Comparison of ENCODE assay signal across 8 cellular contexts in the genomic region with DNA sequence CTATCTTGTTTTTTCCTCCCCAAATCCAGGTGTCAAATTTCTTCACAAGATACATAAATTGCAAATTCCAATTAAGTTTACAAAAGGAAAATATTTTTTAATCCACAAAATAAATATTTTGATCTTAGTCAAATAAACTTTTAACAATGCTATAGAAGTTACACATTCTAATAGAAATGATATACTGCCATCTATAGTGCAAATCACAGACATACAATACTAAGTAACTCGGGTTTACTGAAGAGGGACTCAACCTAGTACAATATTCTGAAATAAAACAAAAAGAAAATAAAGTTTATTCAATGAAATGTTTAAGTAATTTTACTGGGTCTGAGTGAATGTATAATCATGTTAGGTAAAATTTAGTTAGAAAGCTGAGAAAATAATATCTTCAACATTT.
A peak's percentile ranks its signal among the peaks of the same experiment; 100 is the strongest.
DNase-seq lines count a peak whose midpoint lies in the region; ATAC-seq, FAIRE-seq and TF ChIP-seq lines count a peak whose summit lies in the region.
"Not testable (repeated sequence)": the region's sequence is repeated elsewhere in the genome, so short reads cannot be mapped to it uniquely, and the experiment has no call there.

No MANE protein-coding gene starts in this region.

- H3K4me1 ChIP-seq in GM23248 (ENCODE audit: insufficient read depth); MM.1S (ENCODE audit: low read length); adipocyte (ENCODE audit: control insufficient read depth, insufficient read depth, low read length); left ventricle myocardium inferior; pancreas: not testable (repeated sequence)

- TF ChIP-seq CTCF in AG10803 (conservative IDR thresholded peaks at IDR 0.05; ENCODE audit: low read length) = 0 out of 2 replicates have a peak, but pooled peaks have one; percentile 6
- TF ChIP-seq CTCF in MM.1S (IDR thresholded peaks at IDR 0.05; ENCODE audit: low read length) = peak; percentile 12; the same call in 1 of the 2 replicates
- TF ChIP-seq CTCF in epithelial cell of esophagus (IDR thresholded peaks at IDR 0.05; ENCODE audit: insufficient read depth, low read depth, low read length, missing control alignments); pancreas (IDR thresholded peaks at IDR 0.05): not testable (repeated sequence)
- TF ChIP-seq CTCF in left ventricle myocardium inferior (IDR thresholded peaks at IDR 0.05; ENCODE audit: borderline replicate concordance) = peak; percentile 24

- not testable (repeated sequence) for H3K27ac ChIP-seq in GM23248; MM.1S (ENCODE audit: low read length); left ventricle myocardium inferior (replicated peaks); pancreas

- H3K79me2 ChIP-seq in GM23248 (ENCODE audit: insufficient read depth) = peaks cover 28% of the 10 kb centered on the region; the same call in 1 of the 2 replicates
- H3K79me2 ChIP-seq in MM.1S (ENCODE audit: low read length) = not testable (repeated sequence)

- not testable (repeated sequence) for H2AFZ ChIP-seq in GM23248; MM.1S (ENCODE audit: low read length)

- 46 to 63% methylated on average over 1 of the region's 1 CpG for WGBS in GM23248 (ENCODE audit: low coverage in 1 of 2, low lambda C conversion rate in 2 of 2, missing lambda C conversion rate in 2 of 2), 2 experiments
- 63 to 65% methylated on average over 1 of the region's 1 CpG for WGBS in pancreas, 2 donors

- H3K27me3 ChIP-seq in GM23248 (replicated peaks; ENCODE audit: insufficient read depth); MM.1S (replicated peaks; ENCODE audit: insufficient read depth, low read length); adipocyte (replicated peaks; ENCODE audit: control insufficient read depth, insufficient read depth, low read length); left ventricle myocardium inferior (ENCODE audit: low read depth); pancreas: not testable (repeated sequence)

- not testable (repeated sequence) for H3K4me2 ChIP-seq in GM23248 (ENCODE audit: unreplicated experiment); MM.1S (ENCODE audit: low read depth, low read length)

- H4K20me1 ChIP-seq in GM23248 (ENCODE audit: insufficient read depth); MM.1S (ENCODE audit: insufficient read depth, low read length): not testable (repeated sequence)

- H3K36me3 ChIP-seq in GM23248 (ENCODE audit: low read depth) = peaks cover 39% of the 10 kb centered on the region
- not testable (repeated sequence) for H3K36me3 ChIP-seq in MM.1S (replicated peaks; ENCODE audit: insufficient read depth, low read length); pancreas
- H3K36me3 ChIP-seq in adipocyte (ENCODE audit: control insufficient read depth, insufficient read depth, low read length, severe bottlenecking) = peaks cover 21% of the 10 kb centered on the region
- peaks cover 40% of the 10 kb centered on the region for H3K36me3 ChIP-seq in left ventricle myocardium inferior

- not testable (repeated sequence) for H3K4me3 ChIP-seq in AG10803 (ENCODE audit: low read length); GM23248; MM.1S (ENCODE audit: low read length); adipocyte (ENCODE audit: low read length); epithelial cell of esophagus (ENCODE audit: low read length); left ventricle myocardium inferior; pancreas

- not testable (repeated sequence) for ATAC-seq in pancreas

- not testable (repeated sequence) for DNase-seq in AG10803 (ENCODE audit: low read depth); MM.1S; RCC 7860 (ENCODE audit: low spot score); left ventricle myocardium inferior; pancreas
- DNase-seq in GM23248 (peak; percentile 8), adipocyte (ENCODE audit: low read depth) (peak; percentile 24), epithelial cell of esophagus (ENCODE audit: low read depth) (peak; percentile 6)

- not testable (repeated sequence) for H3K9me2 ChIP-seq in GM23248 (ENCODE audit: insufficient read depth); MM.1S (replicated peaks; ENCODE audit: insufficient read depth, low read length)

- in situ Hi-C loops in GM23248 (cut with MboI) = not testable (repeated sequence)

- intact Hi-C loops in left ventricle myocardium inferior (cut with micrococcal nuclease); pancreas (cut with DNase I): not testable (repeated sequence)

- H3F3A ChIP-seq in GM23248 (ENCODE audit: insufficient read depth); MM.1S (ENCODE audit: insufficient read depth, low read length): not testable (repeated sequence)

- FAIRE-seq in RCC 7860 (lab: Jason Lieb, UNC) (peak; percentile 78), pancreas (lab: Jason Lieb, UNC) (peak; percentile 93)

- H3K9me3 ChIP-seq in GM23248 (ENCODE audit: low read depth); MM.1S (replicated peaks; ENCODE audit: insufficient read depth, low read length); adipocyte (ENCODE audit: control insufficient read depth, low read length); left ventricle myocardium inferior (replicated peaks); pancreas: not testable (repeated sequence)

- H3K9ac ChIP-seq in GM23248; MM.1S (ENCODE audit: low read length); adipocyte (ENCODE audit: low read length): not testable (repeated sequence)
